ENCODE assay signal across 31 cellular contexts in genomic region chr6:3353504-3353903, GRCh38.
A peak's percentile ranks its signal among the peaks of the same experiment; 100 is the strongest.
DNase-seq lines count a peak whose midpoint lies in the region; ATAC-seq and TF ChIP-seq lines count a peak whose summit lies in the region.
"Had no signal": no experiment of that assay in that cellular context is flagged by ENCODE, and none has a peak within 500 bp of the region (broad histone marks: within the 10 kb centered on the region; RNA-seq: fewer than 3 reads in every experiment).

No MANE protein-coding gene starts in this region.

- H3K36me3 ChIP-seq in CD4-positive, alpha-beta memory T cell (ENCODE audit: insufficient read depth, low read length): no peaks in the 10 kb centered on the region
- H3K36me3 ChIP-seq in OCI-LY7 (ENCODE audit: insufficient read depth, low read length) (no peaks in the 10 kb centered on the region), endodermal cell (ENCODE audit: control insufficient read depth, insufficient read depth, low read length) (no peaks in the 10 kb centered on the region)
- H3K36me3 ChIP-seq: adrenal gland, esophagus squamous epithelium, neutrophil, prostate gland, thoracic aorta had no signal

- no peak for DNase-seq in CD4-positive, alpha-beta memory T cell
- DNase-seq in OCI-LY7 (ENCODE audit: low spot score) (no peak), endodermal cell (no peak), substantia nigra (lab: John Stamatoyannopoulos, UW) (no peak)
- DNase-seq: ACHN; activated CD8-positive, alpha-beta memory T cell treated with anti-CD3 and anti-CD28 coated beads, Interleukin-2, amount 10 ng/mL, durations not matched to agents 7 days and 5 days; activated naive CD4-positive, alpha-beta T cell treated with anti-CD3 and anti-CD28 coated beads for 36 hours; activated T-cell treated with anti-CD3 and anti-CD28 coated beads, Interleukin-2, amount 50 U/mL, for 72 hours; adrenal gland; cortex of kidney; esophagus squamous epithelium; foreskin melanocyte; HFFc6; left colon; mammary epithelial cell; NCI-H1694 treated with DMSO at 0.1 percent for 48 hours; NCI-H2171; NCI-H524; SHP77; stimulated activated CD4-positive, alpha-beta T cell treated with anti-CD3 and anti-CD28 coated beads, Interleukin-15, amount 100 ng/mL, for 24 hours; stimulated activated naive CD4-positive, alpha-beta T cell; T-helper 9 cell had no signal

- no peaks in the 10 kb centered on the region for H3K79me2 ChIP-seq in OCI-LY7 (ENCODE audit: insufficient read depth, low read depth, low read length)

- H3K4me1 Mint-ChIP-seq in CD4-positive, alpha-beta memory T cell: peaks cover 33 to 65% (median 37%) of the 10 kb centered on the region in 4 donors
- peaks cover 45% of the 10 kb centered on the region for H3K4me1 Mint-ChIP-seq in endodermal cell

- no peaks in the 10 kb centered on the region for H3K27me3 ChIP-seq in CD4-positive, alpha-beta memory T cell (ENCODE audit: insufficient read depth, low read length)
- H3K27me3 ChIP-seq in endodermal cell (ENCODE audit: control insufficient read depth, insufficient read depth, low read length, poor library complexity, severe bottlenecking): no peaks in the 10 kb centered on the region
- H3K27me3 ChIP-seq: adrenal gland, esophagus squamous epithelium had no signal

- no peak overlapping the region for H3K4me3 Mint-ChIP-seq in CD4-positive, alpha-beta memory T cell
- no peak overlapping the region for H3K4me3 Mint-ChIP-seq in endodermal cell
- H3K4me3 Mint-ChIP-seq: activated CD8-positive, alpha-beta memory T cell treated with anti-CD3 and anti-CD28 coated beads, Interleukin-2, amount 10 ng/mL, durations not matched to agents 7 days and 5 days; activated naive CD4-positive, alpha-beta T cell treated with anti-CD3 and anti-CD28 coated beads for 36 hours; activated T-cell treated with anti-CD3 and anti-CD28 coated beads, Interleukin-2, amount 50 U/mL, for 72 hours; HFFc6 had no signal

- no peak overlapping the region for H3K9ac ChIP-seq in endodermal cell (ENCODE audit: extremely low read depth, low read length, poor library complexity, severe bottlenecking)

- no peaks in the 10 kb centered on the region for H3K9me3 ChIP-seq in CD4-positive, alpha-beta memory T cell (ENCODE audit: control insufficient read depth in 1 of 2, low read length in 2 of 2)
- H3K9me3 ChIP-seq in OCI-LY7 (ENCODE audit: low read length) (no peaks in the 10 kb centered on the region), endodermal cell (ENCODE audit: control insufficient read depth, low read length) (no peaks in the 10 kb centered on the region)
- H3K9me3 ChIP-seq: adrenal gland, esophagus squamous epithelium, neutrophil, prostate gland, thoracic aorta had no signal

- CTCF ChIA-PET in CD4-positive, alpha-beta memory T cell (lab: Charles Lee; ENCODE audit: partially characterized antibody): no interaction called here
- CTCF ChIA-PET in OCI-LY7 (lab: Charles Lee; ENCODE audit: unreplicated experiment): no interaction called here

- peaks cover 0 to 3% of the 10 kb centered on the region in 2 donors for H3K36me3 Mint-ChIP-seq in CD4-positive, alpha-beta memory T cell
- no peaks in the 10 kb centered on the region for H3K36me3 Mint-ChIP-seq in endodermal cell (ENCODE audit: low read depth)
- H3K36me3 Mint-ChIP-seq: activated CD8-positive, alpha-beta memory T cell treated with anti-CD3 and anti-CD28 coated beads, Interleukin-2, amount 10 ng/mL, durations not matched to agents 7 days and 5 days had no signal

- no TSS peak for BruUV-seq in OCI-LY7 (replicated peaks; lab: Mats Ljungman, UMichigan)

- no peak for TF ChIP-seq CTCF in OCI-LY7 (conservative IDR thresholded peaks at IDR 0.05; ENCODE audit: low read length)
- TF ChIP-seq CTCF in endodermal cell (conservative IDR thresholded peaks at IDR 0.05): no peak

- WGBS in endodermal cell (ENCODE audit: insufficient coverage in 1 of 2, insufficient read length in 1 of 2), 2 experiments: 92 to 100% methylated on average over 4 to 5 of the region's 5 CpGs

- no peak overlapping the region for H3K4me3 ChIP-seq in CD4-positive, alpha-beta memory T cell (ENCODE audit: low read length in 2 of 2)
- H3K4me3 ChIP-seq in OCI-LY7 (ENCODE audit: low read depth, low read length, poor library complexity, severe bottlenecking): peak overlapping the region; percentile 28
- H3K4me3 ChIP-seq in endodermal cell (ENCODE audit: low read length): no peak overlapping the region
- H3K4me3 ChIP-seq: adrenal gland, esophagus squamous epithelium, prostate gland, thoracic aorta had no signal

- peak overlapping the region; percentile 93; the same call in 1 of the 2 replicates for H2AFZ ChIP-seq in OCI-LY7 (ENCODE audit: low read length)

- H4K20me1 ChIP-seq in OCI-LY7 (ENCODE audit: insufficient read depth, low read length): no peaks in the 10 kb centered on the region

- H3K27ac ChIP-seq in CD4-positive, alpha-beta memory T cell (ENCODE audit: low read depth, low read length): no peak overlapping the region
- H3K27ac ChIP-seq in OCI-LY7 (ENCODE audit: low read depth, low read length, poor library complexity, severe bottlenecking) (peak overlapping the region; percentile 44), endodermal cell (ENCODE audit: low read depth, low read length) (no peak overlapping the region), substantia nigra (ENCODE audit: low read depth, low read length, poor library complexity, severe bottlenecking) (peak overlapping the region; percentile 98)
- H3K27ac ChIP-seq: C4-2B, HL-60, neutrophil, thoracic aorta had no signal

- H3K27ac Mint-ChIP-seq in CD4-positive, alpha-beta memory T cell: peak overlapping the region in 5 of 7 donors; percentile 19 to 99 (median 94)
- H3K27ac Mint-ChIP-seq in endodermal cell: peak overlapping the region; percentile 28
- H3K27ac Mint-ChIP-seq: activated CD8-positive, alpha-beta memory T cell treated with anti-CD3 and anti-CD28 coated beads, Interleukin-2, amount 10 ng/mL, durations not matched to agents 7 days and 5 days; activated naive CD4-positive, alpha-beta T cell treated with anti-CD3 and anti-CD28 coated beads for 36 hours; activated T-cell treated with anti-CD3 and anti-CD28 coated beads, Interleukin-2, amount 50 U/mL, for 72 hours; HFFc6 had no signal

- H3K27me3 Mint-ChIP-seq in CD4-positive, alpha-beta memory T cell: peaks cover 1 to 8% of the 10 kb centered on the region in 2 donors
- H3K27me3 Mint-ChIP-seq in endodermal cell (ENCODE audit: insufficient read depth): no peaks in the 10 kb centered on the region

- H3K4me2 ChIP-seq in OCI-LY7 (ENCODE audit: low read length): peak overlapping the region; percentile 54

- peaks cover 0 to 5% (median 0%) of the 10 kb centered on the region in 8 donors for H3K9me3 Mint-ChIP-seq in CD4-positive, alpha-beta memory T cell
- H3K9me3 Mint-ChIP-seq in endodermal cell: no peaks in the 10 kb centered on the region
- H3K9me3 Mint-ChIP-seq: activated naive CD4-positive, alpha-beta T cell treated with anti-CD3 and anti-CD28 coated beads for 36 hours; activated T-cell treated with anti-CD3 and anti-CD28 coated beads, Interleukin-2, amount 50 U/mL, for 72 hours; HFFc6 had no signal

- H3K4me1 ChIP-seq in CD4-positive, alpha-beta memory T cell (ENCODE audit: insufficient read depth, low read length): peaks cover 36% of the 10 kb centered on the region
- H3K4me1 ChIP-seq in OCI-LY7 (ENCODE audit: insufficient read depth, low read length, poor library complexity, severe bottlenecking) (peaks cover 57% of the 10 kb centered on the region), endodermal cell (ENCODE audit: control insufficient read depth, insufficient read depth, low read length) (peaks cover 3% of the 10 kb centered on the region)

- ATAC-seq in GM21737 (IDR thresholded peaks at IDR 0.05; ENCODE audit: unreplicated experiment) (no peak), GM21786 (IDR thresholded peaks at IDR 0.05; ENCODE audit: unreplicated experiment) (no peak), HG03460 (IDR thresholded peaks at IDR 0.05; ENCODE audit: unreplicated experiment) (no peak)
- ATAC-seq: activated CD8-positive, alpha-beta memory T cell treated with anti-CD3 and anti-CD28 coated beads, Interleukin-2, amount 10 ng/mL, durations not matched to agents 7 days and 5 days; activated T-cell treated with anti-CD3 and anti-CD28 coated beads, Interleukin-2, amount 50 U/mL, for 72 hours; left colon; Panc1 had no signal

- intact Hi-C loops in CD4-positive, alpha-beta memory T cell (cut with micrococcal nuclease): loop anchor here (10.0 kb wide), 2 partner anchors 491 to 1421 kb away; partner anchors contain the start of genes CDYL and FAM50B
- intact Hi-C loops in OCI-LY7 (cut with micrococcal nuclease; ENCODE audit: unreplicated experiment): loop anchor here (10.0 kb wide), 5 partner anchors 229 to 781 kb away; partner anchors contain the start of genes ECI2 and WRNIP1

- no peaks in the 10 kb centered on the region for H3K9me2 ChIP-seq in OCI-LY7 (ENCODE audit: insufficient read depth, low read length)

- POLR2A ChIA-PET in CD4-positive, alpha-beta memory T cell (lab: Charles Lee; ENCODE audit: partially characterized antibody): no interaction called here
- POLR2A ChIA-PET in OCI-LY7 (lab: Charles Lee): no interaction called here

Comparison
In these comparisons a context has a peak if more than half of its experiments do, and no peak if none do; other contexts are left out.
1. H3K27ac ChIP-seq: peak in OCI-LY7 (single experiment) and substantia nigra (single experiment); none in CD4-positive, alpha-beta memory T cell (single experiment) and endodermal cell (single experiment).